22 cellular contexts compared by ENCODE assay signal in genomic region chr1:216223521-216223920, GRCh38.
A peak's percentile ranks its signal among the peaks of the same experiment; 100 is the strongest.
DNase-seq lines count a peak whose midpoint lies in the region; ATAC-seq and TF ChIP-seq lines count a peak whose summit lies in the region.
"Had no signal": no experiment of that assay in that cellular context is flagged by ENCODE, and none has a peak within 500 bp of the region (broad histone marks: within the 10 kb centered on the region; RNA-seq: fewer than 3 reads in every experiment).

No MANE protein-coding gene starts in this region.

- H2BK12ac ChIP-seq in mesenchymal stem cell (ENCODE audit: low read length in 2 of 2), result no peak overlapping the region

- H3K36me3 ChIP-seq in BE2C (no peaks in the 10 kb centered on the region), mesenchymal stem cell (ENCODE audit: control insufficient read depth in 1 of 2, insufficient read depth in 2 of 2, low read depth in 1 of 2, low read length in 2 of 2) (no peaks in the 10 kb centered on the region)
- H3K36me3 ChIP-seq: gastroesophageal sphincter, thoracic aorta had no signal

- peak overlapping the region; percentile 82 for H2AFZ ChIP-seq in mesenchymal stem cell (ENCODE audit: low read depth, low read length)

- no peak overlapping the region for H3K4me2 ChIP-seq in mesenchymal stem cell (ENCODE audit: low read length, poor library complexity, severe bottlenecking)

- H3K27me3 ChIP-seq in BE2C (no peaks in the 10 kb centered on the region), mesenchymal stem cell (ENCODE audit: control insufficient read depth in 1 of 2, insufficient read depth in 1 of 2, low read length in 2 of 2) (peaks cover 0 to 4% of the 10 kb centered on the region in 2 experiments)
- H3K27me3 ChIP-seq: gastroesophageal sphincter had no signal

- H3K9me3 ChIP-seq in BE2C (no peaks in the 10 kb centered on the region), mesenchymal stem cell (ENCODE audit: control insufficient read depth, low read length) (peaks cover 9% of the 10 kb centered on the region)
- H3K9me3 ChIP-seq: gastroesophageal sphincter, thoracic aorta had no signal

- no peak overlapping the region for H4K91ac ChIP-seq in mesenchymal stem cell (ENCODE audit: low read length)

- H3K27ac ChIP-seq in mesenchymal stem cell (ENCODE audit: low read length, poor library complexity, severe bottlenecking), result no peak overlapping the region
- H3K27ac ChIP-seq: gastroesophageal sphincter, thoracic aorta had no signal

- no peak overlapping the region for H3K14ac ChIP-seq in mesenchymal stem cell (ENCODE audit: low read length in 2 of 2)

- peaks cover 9% of the 10 kb centered on the region for H3K4me1 ChIP-seq in BE2C
- H3K4me1 ChIP-seq in mesenchymal stem cell (ENCODE audit: control insufficient read depth, insufficient read depth, low read depth, low read length), result no peaks in the 10 kb centered on the region

- H2AK5ac ChIP-seq in mesenchymal stem cell (ENCODE audit: low read length, severe bottlenecking), result no peak overlapping the region

- no peaks in the 10 kb centered on the region for H3K79me1 ChIP-seq in mesenchymal stem cell (replicated peaks; ENCODE audit: low read length, poor library complexity, severe bottlenecking)

- no peak for TF ChIP-seq CTCF in BE2C (IDR thresholded peaks at IDR 0.05; ENCODE audit: low read depth, low read length)

- no peak overlapping the region for H2BK5ac ChIP-seq in mesenchymal stem cell (ENCODE audit: low read depth, low read length, poor library complexity, severe bottlenecking)

- H3K4me3 ChIP-seq in BE2C (ENCODE audit: low read depth, low read length) (no peak overlapping the region), mesenchymal stem cell (ENCODE audit: insufficient read depth in 1 of 2, low read depth in 1 of 2, low read length in 2 of 2) (no peak overlapping the region)
- H3K4me3 ChIP-seq: gastroesophageal sphincter, thoracic aorta had no signal

- no peak overlapping the region for H3K18ac ChIP-seq in mesenchymal stem cell (ENCODE audit: low read depth in 1 of 2, low read length in 2 of 2)

- H2BK15ac ChIP-seq in mesenchymal stem cell (ENCODE audit: low read depth, poor library complexity, severe bottlenecking), result no peak overlapping the region

- no peak overlapping the region for H3K23ac ChIP-seq in mesenchymal stem cell (ENCODE audit: low read length in 2 of 2)

- H4K8ac ChIP-seq in mesenchymal stem cell (ENCODE audit: low read length), result no peak overlapping the region

- WGBS in mesenchymal stem cell, result 74% methylated on average over 3 of the region's 3 CpGs

- no peak overlapping the region for H3K9ac ChIP-seq in mesenchymal stem cell (ENCODE audit: low read length)

- H3K4ac ChIP-seq in mesenchymal stem cell (ENCODE audit: low read depth in 1 of 2, low read length in 2 of 2), result no peak overlapping the region

- no peak for ATAC-seq in HG02970 (IDR thresholded peaks at IDR 0.05; ENCODE audit: low FRiP score, unreplicated experiment)
- ATAC-seq: activated CD8-positive, alpha-beta memory T cell treated with anti-CD3 and anti-CD28 coated beads, Interleukin-2, amount 10 ng/mL, durations not matched to agents 7 days and 5 days; gastroesophageal sphincter; natural killer cell; stimulated activated memory B cell treated with anti-CD40 and anti-IgM and Interleukin-4, amounts not matched to agents 10 μg/mL and 1 μg/mL and 100 μg/mL, for 72 hours; T-cell had no signal

- H2BK120ac ChIP-seq in mesenchymal stem cell (ENCODE audit: low read depth, low read length), result no peak overlapping the region

- DNase-seq in NCI-H2029 (lab: John Stamatoyannopoulos, UW) (peak; percentile 6), NCI-H2029 treated with DMSO at 0.1 percent for 48 hours (lab: John Stamatoyannopoulos, UW) (no peak), BE2C (peak; percentile 20), NCI-H2171 (lab: John Stamatoyannopoulos, UW) (peak; percentile 65), mesenchymal stem cell (peak; percentile 28), C1 segment of cervical spinal cord (lab: John Stamatoyannopoulos, UW) (no peak), SIG-M5 (lab: John Stamatoyannopoulos, UW) (no peak)
- DNase-seq: activated CD4-positive, alpha-beta T cell treated with anti-CD3 and anti-CD28 coated beads for 48 hours; activated CD8-positive, alpha-beta memory T cell treated with anti-CD3 and anti-CD28 coated beads, Interleukin-2, amount 10 ng/mL, durations not matched to agents 7 days and 5 days; activated naive CD8-positive, alpha-beta T cell treated with anti-CD3 and anti-CD28 coated beads for 36 hours; DMS79 treated with DMSO at 0.1 percent for 48 hours; effector CD4-positive, alpha-beta T cell; Karpas-422; kidney glomerular epithelial cell; natural killer cell; NCI-H1436; posterior cingulate gyrus; T-cell had no signal

Comparison
In these comparisons a context has a peak if more than half of its experiments do, and no peak if none do; other contexts are left out.
1. DNase-seq: peak in NCI-H2029 (single experiment), BE2C (single experiment), NCI-H2171 (single experiment) and mesenchymal stem cell (single experiment); none in NCI-H2029 treated with DMSO at 0.1 percent for 48 hours (single experiment), C1 segment of cervical spinal cord (0 of 14) and SIG-M5 (single experiment).